ENCODE assay signal across 18 cellular contexts in the genomic region with DNA sequence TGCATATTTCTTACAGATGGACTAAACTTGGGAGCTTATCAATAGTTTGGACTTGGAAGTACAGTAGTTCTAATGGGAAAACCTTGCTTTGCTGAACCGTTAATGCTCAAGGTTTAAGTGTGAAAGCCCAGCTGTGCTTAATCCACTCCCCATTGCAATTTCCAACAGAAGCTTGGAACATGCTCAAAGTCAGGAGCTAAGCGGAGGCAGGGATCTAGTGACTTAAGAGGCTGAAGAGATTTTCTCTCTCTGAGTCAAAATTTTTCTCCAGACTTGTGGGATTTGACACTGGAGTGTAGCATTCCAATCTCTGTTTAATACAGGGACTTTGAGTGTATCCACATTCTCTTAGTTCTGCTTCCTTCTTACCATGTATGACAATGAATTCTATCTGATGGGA.
"Had no signal": no experiment of that assay in that cellular context is flagged by ENCODE, and none has a peak within 500 bp of the region (broad histone marks: within the 10 kb centered on the region; RNA-seq: fewer than 3 reads in every experiment).

No MANE protein-coding gene starts in this region.

- DNase-seq: activated CD4-positive, alpha-beta T cell treated with anti-CD3 and anti-CD28 coated beads, Interleukin-2, amount 50 U/mL, for 1 hour; activated CD4-positive, CD25-positive, alpha-beta regulatory T cell; activated CD8-positive, alpha-beta memory T cell treated with anti-CD3 and anti-CD28 coated beads for 24 hours; activated naive CD4-positive, alpha-beta T cell treated with Interleukin-2 at 50 U/mL for 16 hours; activated naive CD8-positive, alpha-beta T cell treated with anti-CD3 and anti-CD28 coated beads, Interleukin-2, amount 50 U/mL, for 24 hours; aorta; dermis blood vessel endothelial cell; effector memory CD8-positive, alpha-beta T cell; hippocampal formation; kidney; mesenchymal stem cell; nucleus accumbens; posterior cingulate gyrus; stimulated activated CD4-positive, alpha-beta T cell treated with anti-CD3 and anti-CD28 coated beads, Interleukin-4, amount 100 ng/mL, for 24 hours; stimulated activated naive CD4-positive, alpha-beta T cell; SW 1271 had no signal

- ATAC-seq: activated naive CD8-positive, alpha-beta T cell treated with anti-CD3 and anti-CD28 coated beads, Interleukin-2, amount 50 U/mL, for 24 hours; effector memory CD8-positive, alpha-beta T cell; gastroesophageal sphincter; natural killer cell treated with Interleukin-12 subunit alpha and Interleukin-12 subunit beta and Interleukin-15 and Interleukin-18, amount 100 ng/mL, for 72 hours had no signal

- H3K4me3 Mint-ChIP-seq: activated naive CD8-positive, alpha-beta T cell treated with anti-CD3 and anti-CD28 coated beads, Interleukin-2, amount 50 U/mL, for 24 hours; effector memory CD8-positive, alpha-beta T cell; natural killer cell treated with Interleukin-12 subunit alpha and Interleukin-12 subunit beta and Interleukin-15 and Interleukin-18, amount 100 ng/mL, for 72 hours had no signal

- H3K27ac Mint-ChIP-seq: activated naive CD8-positive, alpha-beta T cell treated with anti-CD3 and anti-CD28 coated beads, Interleukin-2, amount 50 U/mL, for 24 hours; effector memory CD8-positive, alpha-beta T cell; natural killer cell treated with Interleukin-12 subunit alpha and Interleukin-12 subunit beta and Interleukin-15 and Interleukin-18, amount 100 ng/mL, for 72 hours had no signal

- H3K27me3 Mint-ChIP-seq: activated naive CD8-positive, alpha-beta T cell treated with anti-CD3 and anti-CD28 coated beads, Interleukin-2, amount 50 U/mL, for 24 hours; natural killer cell treated with Interleukin-12 subunit alpha and Interleukin-12 subunit beta and Interleukin-15 and Interleukin-18, amount 100 ng/mL, for 72 hours had no signal

- H3K4me1 Mint-ChIP-seq: activated naive CD8-positive, alpha-beta T cell treated with anti-CD3 and anti-CD28 coated beads, Interleukin-2, amount 50 U/mL, for 24 hours had no signal
